10 cellular contexts compared by ENCODE assay signal in the genomic region with DNA sequence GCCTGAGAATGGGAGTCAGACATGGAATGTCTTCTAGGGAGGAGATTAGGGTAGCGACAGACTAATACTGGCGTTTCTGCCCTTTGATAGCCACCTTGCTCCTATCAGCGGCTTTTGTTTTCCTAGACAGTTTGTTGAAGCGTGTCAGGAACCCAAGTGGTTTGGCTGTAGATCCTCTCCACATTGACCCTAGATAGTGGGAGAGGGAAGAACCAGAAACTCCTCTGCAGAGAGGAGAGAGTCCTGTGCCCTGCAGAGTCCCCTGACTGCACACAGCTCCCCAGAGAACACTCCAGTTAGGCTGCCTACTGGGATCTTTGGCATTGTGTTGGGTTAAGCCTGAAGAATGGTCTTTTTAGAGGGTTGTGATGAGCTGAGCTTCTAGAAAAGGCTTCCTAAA. TPM values are rescaled to one million over a fixed set of nuclear protein-coding genes. Genes with fewer than 3 reads are reported as not detected.
DNase-seq lines count a peak whose midpoint lies in the region; ATAC-seq, FAIRE-seq and TF ChIP-seq lines count a peak whose summit lies in the region.
"Had no signal": no experiment of that assay in that cellular context is flagged by ENCODE, and none has a peak within 500 bp of the region (broad histone marks: within the 10 kb centered on the region; RNA-seq: fewer than 3 reads in every experiment).

No MANE protein-coding gene starts in this region.

- DNase-seq in HepG2 (ENCODE audit: low spot score) (no peak), right lobe of liver (no peak), immature natural killer cell (no peak), tibial artery (no peak), caudate nucleus (lab: John Stamatoyannopoulos, UW) (no peak)
- DNase-seq in activated CD8-positive, alpha-beta T cell treated with anti-CD3 and anti-CD28 coated beads for 36 hours: no peak
- DNase-seq: small intestine had no signal

- CTCF ChIA-PET in HepG2 (lab: Yijun Ruan, JAX; ENCODE audit: low intra/inter-chr PET ratio, low total read pairs): no interaction called here
- CTCF ChIA-PET in activated CD8-positive, alpha-beta T cell treated with anti-CD3 and anti-CD28 coated beads for 36 hours (lab: Charles Lee): no interaction called here

- H3K9me3 Mint-ChIP-seq in activated CD8-positive, alpha-beta T cell treated with anti-CD3 and anti-CD28 coated beads for 36 hours: no peaks in the 10 kb centered on the region
- H3K9me3 Mint-ChIP-seq in immature natural killer cell: no peaks in the 10 kb centered on the region

- peak overlapping the region in 1 of 3 experiments; percentile 25; a peak in 1 of 6 replicates for H3K4me3 ChIP-seq in HepG2 (replicated peaks in 1 of 3; ENCODE audit: insufficient read depth in 1 of 3, low read depth in 2 of 3, low read length in 3 of 3)
- H3K4me3 ChIP-seq in right lobe of liver: no peak overlapping the region
- H3K4me3 ChIP-seq in tibial artery: no peak overlapping the region

- ATAC-seq in HepG2: no peak
- ATAC-seq in right lobe of liver: no peak
- ATAC-seq in activated CD8-positive, alpha-beta T cell treated with anti-CD3 and anti-CD28 coated beads for 36 hours: no peak
- no peak for ATAC-seq in GM18909 (IDR thresholded peaks at IDR 0.05; ENCODE audit: poor library complexity, unreplicated experiment)
- no peak for ATAC-seq in HG02588 (IDR thresholded peaks at IDR 0.05; ENCODE audit: unreplicated experiment)

- H3K36me3 ChIP-seq in HepG2 (replicated peaks in 1 of 2; ENCODE audit: control insufficient read depth in 1 of 2, insufficient read depth in 2 of 2, low read length in 2 of 2) (peaks cover 5 to 30% of the 10 kb centered on the region in 2 experiments), right lobe of liver (peaks cover 0 to 21% (median 4%) of the 10 kb centered on the region in 4 donors), tibial artery (peaks cover 11 to 32% (median 31%) of the 10 kb centered on the region in 3 donors)

- POLR2A ChIA-PET in HepG2 (lab: Yijun Ruan, JAX): interaction anchor here (0.8 to 5.0 kb wide), 3 partner anchors 8 to 14 kb away, joined by 6 to 199 read pairs (median 72); no protein-coding TSS in a partner anchor
- POLR2A ChIA-PET in activated CD8-positive, alpha-beta T cell treated with anti-CD3 and anti-CD28 coated beads for 36 hours (lab: Charles Lee): interaction anchor here (1.1 kb wide), 1 partner anchor 331 kb away, joined by 3 read pairs; a partner anchor contains a TSS

- H3K4me3 Mint-ChIP-seq in activated CD8-positive, alpha-beta T cell treated with anti-CD3 and anti-CD28 coated beads for 36 hours: peak overlapping the region; percentile 83
- peak overlapping the region; percentile 21 to 87 (median 55) for H3K4me3 Mint-ChIP-seq in immature natural killer cell

- FAIRE-seq in HepG2 (lab: Jason Lieb, UNC): no peak
- FAIRE-seq: small intestine had no signal

- peaks cover 39% of the 10 kb centered on the region for H3K4me1 Mint-ChIP-seq in activated CD8-positive, alpha-beta T cell treated with anti-CD3 and anti-CD28 coated beads for 36 hours (ENCODE audit: low read depth)
- H3K4me1 Mint-ChIP-seq in immature natural killer cell: peaks cover 64 to 67% of the 10 kb centered on the region in 2 donors

- peaks cover 56% of the 10 kb centered on the region for H3K36me3 Mint-ChIP-seq in activated CD8-positive, alpha-beta T cell treated with anti-CD3 and anti-CD28 coated beads for 36 hours (ENCODE audit: low read depth)
- H3K36me3 Mint-ChIP-seq in immature natural killer cell: peaks cover 0 to 13% (median 4%) of the 10 kb centered on the region in 3 donors

- peaks cover 63% of the 10 kb centered on the region for H3K4me1 ChIP-seq in HepG2 (ENCODE audit: insufficient read depth, low read length)
- peaks cover 0 to 38% (median 5%) of the 10 kb centered on the region in 4 donors for H3K4me1 ChIP-seq in right lobe of liver
- peaks cover 0 to 56% (median 42%) of the 10 kb centered on the region in 4 donors for H3K4me1 ChIP-seq in tibial artery

- H3K79me2 ChIP-seq in HepG2 (ENCODE audit: insufficient read depth, low read length): peaks cover 37% of the 10 kb centered on the region

- H3K9ac ChIP-seq in HepG2 (ENCODE audit: insufficient read depth, low read depth, low read length): peak overlapping the region; percentile 98

- H4K20me1 ChIP-seq in HepG2 (ENCODE audit: insufficient read depth, low read length): no peaks in the 10 kb centered on the region; the same call in 1 of the 2 replicates

- TF ChIP-seq EP300 in HepG2 (IDR thresholded peaks at IDR 0.05; ENCODE audit: low read depth in 2 of 2, low read length in 2 of 2) (no peak), HepG2 (CRISPR knock-in tag; IDR thresholded peaks at IDR 0.05; ENCODE audit: borderline replicate concordance) (no peak)

- peak overlapping the region; percentile 36 for H3K27ac ChIP-seq in HepG2 (ENCODE audit: extremely low read length, insufficient read depth, low read length)
- H3K27ac ChIP-seq in right lobe of liver: peak overlapping the region in 1 of 3 donors; percentile 0
- peak overlapping the region; percentile 3 to 99 for H3K27ac ChIP-seq in tibial artery
- no peak overlapping the region for H3K27ac ChIP-seq in caudate nucleus (ENCODE audit: low read depth, low read length)

- intact Hi-C loops in HepG2 (cut with micrococcal nuclease; ENCODE audit: unreplicated experiment) (no loop called here), right lobe of liver (cut with DNase I) (no loop called here), tibial artery (cut with DNase I; ENCODE audit: low total_unique reads) (no loop called here)
- intact Hi-C loops in activated CD8-positive, alpha-beta T cell treated with anti-CD3 and anti-CD28 coated beads for 36 hours (cut with micrococcal nuclease): no loop called here

- no peak for TF ChIP-seq POLR2A in HepG2 (IDR thresholded peaks at IDR 0.05; ENCODE audit: insufficient read depth in 1 of 2, low read depth in 2 of 2, low read length in 2 of 2)
- TF ChIP-seq POLR2A in right lobe of liver (IDR thresholded peaks at IDR 0.05): no peak

- no peaks in the 10 kb centered on the region for H3K27me3 Mint-ChIP-seq in activated CD8-positive, alpha-beta T cell treated with anti-CD3 and anti-CD28 coated beads for 36 hours
- peaks cover 32 to 35% (median 35%) of the 10 kb centered on the region in 3 donors for H3K27me3 Mint-ChIP-seq in immature natural killer cell (ENCODE audit: low read depth in 3 of 3)

- H2AFZ ChIP-seq in HepG2 (ENCODE audit: low read length): no peak overlapping the region

- no peak for TF ChIP-seq RAD21 in HepG2 (CRISPR knock-in tag; IDR thresholded peaks at IDR 0.05)

- in situ Hi-C loops in HepG2 (cut with HindIII; ENCODE audit: extremely low pct_ligation_motif_present, low pct_unique_long_range_greater_than_20kb): no loop called here

- 93% methylated on average over 4 of the region's 4 CpGs for WGBS in HepG2 (ENCODE audit: low lambda C conversion rate)
- 58% methylated on average over 4 of the region's 4 CpGs for WGBS in right lobe of liver (ENCODE audit: insufficient coverage, low coverage, low lambda C conversion rate, missing lambda C conversion rate)

- no peaks in the 10 kb centered on the region; a peak in 1 of 5 replicates for H3K27me3 ChIP-seq in HepG2 (ENCODE audit: control insufficient read depth in 1 of 2, insufficient read depth in 2 of 2, low read length in 2 of 2)
- H3K27me3 ChIP-seq in right lobe of liver: no peaks in the 10 kb centered on the region
- H3K27me3 ChIP-seq in tibial artery: no peaks in the 10 kb centered on the region

- BruUV-seq in HepG2 (replicated peaks; lab: Mats Ljungman, UMichigan): no TSS peak

- peak overlapping the region; percentile 94 for H3K4me2 ChIP-seq in HepG2 (ENCODE audit: low read depth, low read length)

- no peak for TF ChIP-seq CTCF in HepG2 (CRISPR knock-in tag; IDR thresholded peaks at IDR 0.05)
- no peak for TF ChIP-seq CTCF in right lobe of liver (IDR thresholded peaks at IDR 0.05)
- no peak for TF ChIP-seq CTCF in activated CD8-positive, alpha-beta T cell treated with anti-CD3 and anti-CD28 coated beads for 36 hours (IDR thresholded peaks at IDR 0.05)
- no peak for TF ChIP-seq CTCF in tibial artery (IDR thresholded peaks at IDR 0.05)

- H3K27ac Mint-ChIP-seq in activated CD8-positive, alpha-beta T cell treated with anti-CD3 and anti-CD28 coated beads for 36 hours: peak overlapping the region; percentile 97
- peak overlapping the region; percentile 62 to 94 (median 90) for H3K27ac Mint-ChIP-seq in immature natural killer cell

- H3K9me3 ChIP-seq in HepG2 (ENCODE audit: low read length) (no peaks in the 10 kb centered on the region), right lobe of liver (no peaks in the 10 kb centered on the region), tibial artery (no peaks in the 10 kb centered on the region)

RNA-seq across cellular contexts. Expression of a gene that starts 2.4 kb away (rescaled TPM):
- total RNA-seq in HepG2 (2016; rRNA removed; fragmentation: Illumina TruSeq; extraction: Trizol) (22.6 and 26.0 TPM in 2 replicates), right lobe of liver (10 to 100 TPM; 17.1 to 25.1 (median 20.7) TPM)
- 3.8 and 3.9 TPM in 2 replicates for total RNA-seq in HepG2 (2016; cell fraction: cytosol; rRNA removed; fragmentation: Illumina TruSeq; extraction: Trizol; ENCODE audit: low read depth)
- 20.2 and 25.7 TPM in 2 replicates for total RNA-seq in HepG2 (2016; cell fraction: insoluble cytoplasmic fraction; rRNA removed; fragmentation: Illumina TruSeq; extraction: Trizol)
- 12.8 and 14.8 TPM in 2 replicates for total RNA-seq in HepG2 (2016; cell fraction: membrane; rRNA removed; fragmentation: Illumina TruSeq; extraction: Trizol)
- 14.9 and 18.9 TPM in 2 replicates for total RNA-seq in HepG2 (2016; cell fraction: nucleus; rRNA removed; fragmentation: Illumina TruSeq; extraction: Trizol)
- polyA plus RNA-seq in HepG2 (2011; rRNA removed) (12.3 and 12.7 TPM in 2 replicates), immature natural killer cell (10 to 100 TPM in 1 of 3 donors, 1 to 10 TPM in 2; 3.0 to 12.1 (median 8.3) TPM)
- 9.2 and 10.6 TPM in 2 replicates for polyA plus RNA-seq in HepG2 (2011; cell fraction: cytosol; rRNA removed)
- 18.9 and 27.3 TPM in 2 replicates for polyA plus RNA-seq in HepG2 (2011; cell fraction: nucleus; rRNA removed)
- polyA plus RNA-seq in HepG2 (2012): 14.6 and 17.9 TPM in 2 replicates
- polyA plus RNA-seq in HepG2 (2016; cell fraction: cytosol; fragmentation: Illumina TruSeq; extraction: Trizol; ENCODE audit: low read depth): 3.0 and 3.3 TPM in 2 replicates
- polyA plus RNA-seq in HepG2 (2016; cell fraction: insoluble cytoplasmic fraction; fragmentation: Illumina TruSeq; extraction: Trizol; ENCODE audit: low read depth): 20.4 and 25.4 TPM in 2 replicates
- 8.6 and 9.6 TPM in 2 replicates for polyA plus RNA-seq in HepG2 (2016; cell fraction: membrane; fragmentation: Illumina TruSeq; extraction: Trizol; ENCODE audit: low read depth)
- polyA plus RNA-seq in HepG2 (2016; cell fraction: nucleus; fragmentation: Illumina TruSeq; extraction: Trizol; ENCODE audit: insufficient read depth, low read depth): 23.4 and 28.3 TPM in 2 replicates
- 44.0 and 89.0 TPM in 2 replicates for polyA minus RNA-seq in HepG2 (2011; rRNA and poly(A)+ RNA removed; ENCODE audit: low replicate concordance)
- 8.6 and 10.8 TPM in 2 replicates for polyA minus RNA-seq in HepG2 (2011; cell fraction: cytosol; rRNA and poly(A)+ RNA removed)
- 27.3 and 30.2 TPM in 2 replicates for polyA minus RNA-seq in HepG2 (2011; cell fraction: nucleus; rRNA and poly(A)+ RNA removed)
- 10 to 100 TPM; 38.3 to 38.8 TPM for total RNA-seq in activated CD8-positive, alpha-beta T cell treated with anti-CD3 and anti-CD28 coated beads for 36 hours

RNA-seq across cellular contexts. Expression of a gene that starts 3.5 kb away (rescaled TPM):
- total RNA-seq in HepG2 (2016; rRNA removed; fragmentation: Illumina TruSeq; extraction: Trizol): 2.5 and 2.6 TPM in 2 replicates
- total RNA-seq in HepG2 (2016; cell fraction: cytosol; rRNA removed; fragmentation: Illumina TruSeq; extraction: Trizol; ENCODE audit: low read depth): 2.1 and 2.2 TPM in 2 replicates
- 1.8 and 1.9 TPM in 2 replicates for total RNA-seq in HepG2 (2016; cell fraction: insoluble cytoplasmic fraction; rRNA removed; fragmentation: Illumina TruSeq; extraction: Trizol)
- 2.5 and 3.9 TPM in 2 replicates for total RNA-seq in HepG2 (2016; cell fraction: membrane; rRNA removed; fragmentation: Illumina TruSeq; extraction: Trizol)
- total RNA-seq in HepG2 (2016; cell fraction: nucleus; rRNA removed; fragmentation: Illumina TruSeq; extraction: Trizol): 1.5 and 2.4 TPM in 2 replicates
- polyA plus RNA-seq in HepG2 (2011; rRNA removed): 1.6 and 2.4 TPM in 2 replicates
- polyA plus RNA-seq in HepG2 (2011; cell fraction: cytosol; rRNA removed): 1.1 and 1.3 TPM in 2 replicates
- 4.8 and 5.3 TPM in 2 replicates for polyA plus RNA-seq in HepG2 (2011; cell fraction: nucleus; rRNA removed)
- polyA plus RNA-seq in HepG2 (2012): 1.8 and 2.3 TPM in 2 replicates
- 1.4 and 2.2 TPM in 2 replicates for polyA plus RNA-seq in HepG2 (2016; cell fraction: cytosol; fragmentation: Illumina TruSeq; extraction: Trizol; ENCODE audit: low read depth)
- 2.0 and 2.9 TPM in 2 replicates for polyA plus RNA-seq in HepG2 (2016; cell fraction: insoluble cytoplasmic fraction; fragmentation: Illumina TruSeq; extraction: Trizol; ENCODE audit: low read depth)
- 1.8 and 2.6 TPM in 2 replicates for polyA plus RNA-seq in HepG2 (2016; cell fraction: membrane; fragmentation: Illumina TruSeq; extraction: Trizol; ENCODE audit: low read depth)
- 5.2 and 6.5 TPM in 2 replicates for polyA plus RNA-seq in HepG2 (2016; cell fraction: nucleus; fragmentation: Illumina TruSeq; extraction: Trizol; ENCODE audit: insufficient read depth, low read depth)
- polyA minus RNA-seq in HepG2 (2011; rRNA and poly(A)+ RNA removed; ENCODE audit: low replicate concordance): 0.28 and 1.5 TPM in 2 replicates
- polyA minus RNA-seq in HepG2 (2011; cell fraction: cytosol; rRNA and poly(A)+ RNA removed): 0.49 and 1.1 TPM in 2 replicates
- polyA minus RNA-seq in HepG2 (2011; cell fraction: nucleus; rRNA and poly(A)+ RNA removed): 1.7 and 3.3 TPM in 2 replicates
- 1 to 10 TPM in 5 of 6 experiments, under 1 TPM in 1; 0.86 to 5.7 (median 2.7) TPM for total RNA-seq in right lobe of liver
- 1 to 10 TPM; 2.5 to 3.6 TPM for total RNA-seq in activated CD8-positive, alpha-beta T cell treated with anti-CD3 and anti-CD28 coated beads for 36 hours
- polyA plus RNA-seq in immature natural killer cell: 1 to 10 TPM; 4.1 to 5.9 (median 5.7) TPM

RNA-seq across cellular contexts. Expression of a gene that starts 4.2 kb away (rescaled TPM):
- total RNA-seq in HepG2 (2016; rRNA removed; fragmentation: Illumina TruSeq; extraction: Trizol): 16.7 and 24.8 TPM in 2 replicates
- 16.5 and 21.7 TPM in 2 replicates for total RNA-seq in HepG2 (2016; cell fraction: cytosol; rRNA removed; fragmentation: Illumina TruSeq; extraction: Trizol; ENCODE audit: low read depth)
- total RNA-seq in HepG2 (2016; cell fraction: insoluble cytoplasmic fraction; rRNA removed; fragmentation: Illumina TruSeq; extraction: Trizol): 19.3 and 24.7 TPM in 2 replicates
- 16.5 and 20.1 TPM in 2 replicates for total RNA-seq in HepG2 (2016; cell fraction: membrane; rRNA removed; fragmentation: Illumina TruSeq; extraction: Trizol)
- total RNA-seq in HepG2 (2016; cell fraction: nucleus; rRNA removed; fragmentation: Illumina TruSeq; extraction: Trizol): 13.8 and 17.9 TPM in 2 replicates
- polyA plus RNA-seq in HepG2 (2011; rRNA removed): 26.4 and 29.0 TPM in 2 replicates
- polyA plus RNA-seq in HepG2 (2011; cell fraction: cytosol; rRNA removed): 18.0 and 33.0 TPM in 2 replicates
- 102 and 127 TPM in 2 replicates for polyA plus RNA-seq in HepG2 (2011; cell fraction: nucleus; rRNA removed)
- polyA plus RNA-seq in HepG2 (2012): 17.6 and 20.1 TPM in 2 replicates
- 16.5 and 23.2 TPM in 2 replicates for polyA plus RNA-seq in HepG2 (2016; cell fraction: cytosol; fragmentation: Illumina TruSeq; extraction: Trizol; ENCODE audit: low read depth)
- polyA plus RNA-seq in HepG2 (2016; cell fraction: insoluble cytoplasmic fraction; fragmentation: Illumina TruSeq; extraction: Trizol; ENCODE audit: low read depth): 21.3 TPM in 2 replicates
- polyA plus RNA-seq in HepG2 (2016; cell fraction: membrane; fragmentation: Illumina TruSeq; extraction: Trizol; ENCODE audit: low read depth): 13.7 and 17.5 TPM in 2 replicates
- polyA plus RNA-seq in HepG2 (2016; cell fraction: nucleus; fragmentation: Illumina TruSeq; extraction: Trizol; ENCODE audit: insufficient read depth, low read depth): 39.6 and 40.4 TPM in 2 replicates
- polyA minus RNA-seq in HepG2 (2011; rRNA and poly(A)+ RNA removed; ENCODE audit: low replicate concordance): 13.2 and 24.1 TPM in 2 replicates
- 10.6 and 13.9 TPM in 2 replicates for polyA minus RNA-seq in HepG2 (2011; cell fraction: cytosol; rRNA and poly(A)+ RNA removed)
- polyA minus RNA-seq in HepG2 (2011; cell fraction: nucleus; rRNA and poly(A)+ RNA removed): 7.1 and 7.3 TPM in 2 replicates
- 10 to 100 TPM in 5 of 6 experiments, 1 to 10 TPM in 1; 9.8 to 26.8 (median 13.2) TPM for total RNA-seq in right lobe of liver
- total RNA-seq in activated CD8-positive, alpha-beta T cell treated with anti-CD3 and anti-CD28 coated beads for 36 hours: 10 to 100 TPM; 63.4 to 67.8 TPM
- 10 to 100 TPM; 25.7 to 42.2 (median 41.8) TPM for polyA plus RNA-seq in immature natural killer cell

RNA-seq across cellular contexts. Expression of a gene that starts 32.0 kb away (rescaled TPM):
- total RNA-seq in HepG2 (2016; rRNA removed; fragmentation: Illumina TruSeq; extraction: Trizol) (not detected in 2 replicates), right lobe of liver (not detected)
- not detected in 2 replicates for total RNA-seq in HepG2 (2016; cell fraction: cytosol; rRNA removed; fragmentation: Illumina TruSeq; extraction: Trizol; ENCODE audit: low read depth)
- total RNA-seq in HepG2 (2016; cell fraction: insoluble cytoplasmic fraction; rRNA removed; fragmentation: Illumina TruSeq; extraction: Trizol): 0.15 TPM in 1 of 2 replicates, not detected in the other
- total RNA-seq in HepG2 (2016; cell fraction: membrane; rRNA removed; fragmentation: Illumina TruSeq; extraction: Trizol): not detected in 2 replicates
- not detected in 2 replicates for total RNA-seq in HepG2 (2016; cell fraction: nucleus; rRNA removed; fragmentation: Illumina TruSeq; extraction: Trizol)
- polyA plus RNA-seq in HepG2 (2011; rRNA removed) (0.24 and 0.41 TPM in 2 replicates), immature natural killer cell (1 to 10 TPM in 1 of 3 donors, under 1 TPM in 1, not detected in 1; 0.43 to 2.2 TPM)
- 0.16 TPM in 1 of 2 replicates, not detected in the other for polyA plus RNA-seq in HepG2 (2011; cell fraction: cytosol; rRNA removed)
- polyA plus RNA-seq in HepG2 (2011; cell fraction: nucleus; rRNA removed): 0.55 and 0.99 TPM in 2 replicates
- 0.20 TPM in 1 of 2 replicates, not detected in the other for polyA plus RNA-seq in HepG2 (2012)
- polyA plus RNA-seq in HepG2 (2016; cell fraction: cytosol; fragmentation: Illumina TruSeq; extraction: Trizol; ENCODE audit: low read depth): not detected in 2 replicates
- not detected in 2 replicates for polyA plus RNA-seq in HepG2 (2016; cell fraction: insoluble cytoplasmic fraction; fragmentation: Illumina TruSeq; extraction: Trizol; ENCODE audit: low read depth)
- 0.26 TPM in 1 of 2 replicates, not detected in the other for polyA plus RNA-seq in HepG2 (2016; cell fraction: membrane; fragmentation: Illumina TruSeq; extraction: Trizol; ENCODE audit: low read depth)
- not detected in 2 replicates for polyA plus RNA-seq in HepG2 (2016; cell fraction: nucleus; fragmentation: Illumina TruSeq; extraction: Trizol; ENCODE audit: insufficient read depth, low read depth)
- 0.14 and 0.65 TPM in 2 replicates for polyA minus RNA-seq in HepG2 (2011; rRNA and poly(A)+ RNA removed; ENCODE audit: low replicate concordance)
- polyA minus RNA-seq in HepG2 (2011; cell fraction: cytosol; rRNA and poly(A)+ RNA removed): not detected in 2 replicates
- polyA minus RNA-seq in HepG2 (2011; cell fraction: nucleus; rRNA and poly(A)+ RNA removed): not detected in 2 replicates
- total RNA-seq in activated CD8-positive, alpha-beta T cell treated with anti-CD3 and anti-CD28 coated beads for 36 hours: 1 to 10 TPM; 3.7 to 4.6 TPM
- total RNA-seq: LHCN-M2 had no signal

RNA-seq across cellular contexts. Expression of a gene that starts 47.0 kb away (rescaled TPM):
- total RNA-seq in HepG2 (2016; rRNA removed; fragmentation: Illumina TruSeq; extraction: Trizol) (6.3 and 7.7 TPM in 2 replicates), right lobe of liver (10 to 100 TPM; 12.5 to 20.5 (median 17.0) TPM)
- total RNA-seq in HepG2 (2016; cell fraction: cytosol; rRNA removed; fragmentation: Illumina TruSeq; extraction: Trizol; ENCODE audit: low read depth): 2.6 and 2.9 TPM in 2 replicates
- total RNA-seq in HepG2 (2016; cell fraction: insoluble cytoplasmic fraction; rRNA removed; fragmentation: Illumina TruSeq; extraction: Trizol): 5.6 and 7.4 TPM in 2 replicates
- total RNA-seq in HepG2 (2016; cell fraction: membrane; rRNA removed; fragmentation: Illumina TruSeq; extraction: Trizol): 4.7 and 8.1 TPM in 2 replicates
- total RNA-seq in HepG2 (2016; cell fraction: nucleus; rRNA removed; fragmentation: Illumina TruSeq; extraction: Trizol): 4.4 and 5.5 TPM in 2 replicates
- polyA plus RNA-seq in HepG2 (2011; rRNA removed) (8.7 and 10.1 TPM in 2 replicates), immature natural killer cell (10 to 100 TPM; 32.4 to 42.2 (median 35.3) TPM)
- 6.5 and 10.9 TPM in 2 replicates for polyA plus RNA-seq in HepG2 (2011; cell fraction: cytosol; rRNA removed)
- polyA plus RNA-seq in HepG2 (2011; cell fraction: nucleus; rRNA removed): 17.7 and 20.7 TPM in 2 replicates
- polyA plus RNA-seq in HepG2 (2012): 6.9 and 11.5 TPM in 2 replicates
- 2.7 and 4.0 TPM in 2 replicates for polyA plus RNA-seq in HepG2 (2016; cell fraction: cytosol; fragmentation: Illumina TruSeq; extraction: Trizol; ENCODE audit: low read depth)
- polyA plus RNA-seq in HepG2 (2016; cell fraction: insoluble cytoplasmic fraction; fragmentation: Illumina TruSeq; extraction: Trizol; ENCODE audit: low read depth): 10.1 and 11.1 TPM in 2 replicates
- polyA plus RNA-seq in HepG2 (2016; cell fraction: membrane; fragmentation: Illumina TruSeq; extraction: Trizol; ENCODE audit: low read depth): 6.2 and 8.1 TPM in 2 replicates
- 13.1 and 14.8 TPM in 2 replicates for polyA plus RNA-seq in HepG2 (2016; cell fraction: nucleus; fragmentation: Illumina TruSeq; extraction: Trizol; ENCODE audit: insufficient read depth, low read depth)
- 9.9 and 13.8 TPM in 2 replicates for polyA minus RNA-seq in HepG2 (2011; rRNA and poly(A)+ RNA removed; ENCODE audit: low replicate concordance)
- polyA minus RNA-seq in HepG2 (2011; cell fraction: cytosol; rRNA and poly(A)+ RNA removed): 7.0 and 9.1 TPM in 2 replicates
- 3.0 and 4.5 TPM in 2 replicates for polyA minus RNA-seq in HepG2 (2011; cell fraction: nucleus; rRNA and poly(A)+ RNA removed)
- total RNA-seq in activated CD8-positive, alpha-beta T cell treated with anti-CD3 and anti-CD28 coated beads for 36 hours: 10 to 100 TPM; 92.6 to 94.2 TPM
